Comparison of ENCODE assay signal across 22 cellular contexts in the genomic region with DNA sequence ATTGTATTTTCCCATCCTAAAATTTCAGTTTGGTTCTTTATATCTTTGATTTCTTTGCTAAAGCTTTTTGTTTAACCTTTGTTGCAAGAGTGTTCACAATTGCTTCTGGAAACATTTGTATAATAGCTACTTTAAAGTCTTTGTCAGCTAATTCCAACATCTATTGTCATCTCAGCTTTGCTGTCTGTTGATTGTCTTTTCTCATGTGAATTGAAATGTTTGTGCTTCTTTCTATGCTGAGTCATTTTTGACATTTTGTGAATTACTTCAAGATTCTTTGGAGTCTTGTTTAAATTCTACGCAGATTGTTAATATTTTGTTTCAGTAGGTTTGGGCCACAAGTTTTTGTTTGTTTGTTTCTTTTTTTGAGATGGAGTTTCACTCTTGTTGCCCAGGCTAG.
"Had no signal": no experiment of that assay in that cellular context is flagged by ENCODE, and none has a peak within 500 bp of the region (broad histone marks: within the 10 kb centered on the region; RNA-seq: fewer than 3 reads in every experiment).

No MANE protein-coding gene starts in this region.

- H3K4me1 Mint-ChIP-seq: immature natural killer cell; naive thymus-derived CD4-positive, alpha-beta T cell had no signal

- H3K4me3 ChIP-seq: body of pancreas, cardiac muscle cell, esophagus squamous epithelium, left ventricle myocardium inferior, smooth muscle cell, thoracic aorta had no signal

- H3K4me3 Mint-ChIP-seq: activated naive CD4-positive, alpha-beta T cell treated with anti-CD3 and anti-CD28 coated beads for 36 hours; activated T-cell treated with anti-CD3 and anti-CD28 coated beads, Interleukin-2, amount 50 U/mL, for 24 hours; endodermal cell; immature natural killer cell; naive thymus-derived CD4-positive, alpha-beta T cell; neural crest cell; type B pancreatic cell; WTC11 had no signal

- DNase-seq: activated naive CD4-positive, alpha-beta T cell treated with anti-CD3 and anti-CD28 coated beads for 36 hours; activated T-cell treated with anti-CD3 and anti-CD28 coated beads, Interleukin-2, amount 50 U/mL, for 24 hours; body of pancreas; cortex of kidney; endodermal cell; esophagus squamous epithelium; foreskin keratinocyte; immature natural killer cell; kidney glomerular epithelial cell; left ventricle myocardium inferior; naive thymus-derived CD4-positive, alpha-beta T cell; occipital lobe; stimulated activated CD4-positive, alpha-beta T cell treated with anti-CD3 and anti-CD28 coated beads, Interleukin-15, amount 100 ng/mL, for 24 hours; stimulated activated CD8-positive, alpha-beta memory T cell treated with anti-CD3 and anti-CD28 coated beads, Interleukin-4, amount 100 ng/mL, for 48 hours; stimulated activated naive CD4-positive, alpha-beta T cell treated with Interleukin-2 at 50 U/mL for 16 hours; T-helper 9 cell had no signal

- H3K27ac Mint-ChIP-seq: activated naive CD4-positive, alpha-beta T cell treated with anti-CD3 and anti-CD28 coated beads for 36 hours; activated T-cell treated with anti-CD3 and anti-CD28 coated beads, Interleukin-2, amount 50 U/mL, for 24 hours; endodermal cell; immature natural killer cell; naive thymus-derived CD4-positive, alpha-beta T cell; type B pancreatic cell; WTC11 had no signal

- H3K9me3 Mint-ChIP-seq: activated naive CD4-positive, alpha-beta T cell treated with anti-CD3 and anti-CD28 coated beads for 36 hours; activated T-cell treated with anti-CD3 and anti-CD28 coated beads, Interleukin-2, amount 50 U/mL, for 24 hours; endodermal cell; immature natural killer cell; type B pancreatic cell had no signal

- H3K36me3 ChIP-seq: cardiac muscle cell, esophagus squamous epithelium, left ventricle myocardium inferior, thoracic aorta had no signal

- H3K4me1 ChIP-seq: body of pancreas, esophagus squamous epithelium, foreskin keratinocyte, left ventricle myocardium inferior had no signal

- H3K27me3 ChIP-seq: body of pancreas, cardiac muscle cell, esophagus squamous epithelium, foreskin keratinocyte had no signal

- H3K9me3 ChIP-seq: body of pancreas, esophagus squamous epithelium, left ventricle myocardium inferior, thoracic aorta had no signal

- H3K36me3 Mint-ChIP-seq: immature natural killer cell, type B pancreatic cell, WTC11 had no signal

- H3K27ac ChIP-seq: body of pancreas, cardiac muscle cell, esophagus squamous epithelium, foreskin keratinocyte, left ventricle myocardium inferior, thoracic aorta had no signal

- H3K27me3 Mint-ChIP-seq: type B pancreatic cell had no signal
